In genomic region chr9:89530721-89531120, GRCh38 we compare ENCODE assay signal across 20 cellular contexts. TPM values are rescaled to one million over a fixed set of nuclear protein-coding genes. Genes with fewer than 3 reads are reported as not detected.
A peak's percentile ranks its signal among the peaks of the same experiment; 100 is the strongest.
DNase-seq lines count a peak whose midpoint lies in the region; ATAC-seq lines count a peak whose summit lies in the region.
"Had no signal": no experiment of that assay in that cellular context is flagged by ENCODE, and none has a peak within 500 bp of the region (broad histone marks: within the 10 kb centered on the region; RNA-seq: fewer than 3 reads in every experiment).

No MANE protein-coding gene starts in this region.

- CTCF ChIA-PET in activated CD4-positive, alpha-beta T cell treated with anti-CD3 and anti-CD28 coated beads, Interleukin-2, amount 10 ng/mL, durations not matched to agents 7 days and 5 days (lab: Charles Lee): interaction anchor here (0.7 to 1.8 kb wide), 7 partner anchors 8 to 212 kb away, joined by 3 to 11 read pairs (median 3); partner anchors contain the start of gene SECISBP2

- no peak overlapping the region for H3K4me3 Mint-ChIP-seq in activated CD4-positive, alpha-beta T cell treated with anti-CD3 and anti-CD28 coated beads, Interleukin-2, amount 10 ng/mL, durations not matched to agents 7 days and 5 days
- no peak overlapping the region for H3K4me3 Mint-ChIP-seq in activated naive CD8-positive, alpha-beta T cell treated with anti-CD3 and anti-CD28 coated beads, Interleukin-2, amount 10 ng/mL, durations not matched to agents 7 days and 5 days
- H3K4me3 Mint-ChIP-seq in natural killer cell treated with Interleukin-12 subunit alpha and Interleukin-12 subunit beta and Interleukin-15 and Interleukin-18, amount 100 ng/mL, for 72 hours: no peak overlapping the region
- H3K4me3 Mint-ChIP-seq: activated naive CD4-positive, alpha-beta T cell treated with anti-CD3 and anti-CD28 coated beads for 36 hours; brain; type B pancreatic cell had no signal

- peaks cover 15% of the 10 kb centered on the region for H3K9me3 Mint-ChIP-seq in activated CD4-positive, alpha-beta T cell treated with anti-CD3 and anti-CD28 coated beads, Interleukin-2, amount 10 ng/mL, durations not matched to agents 7 days and 5 days
- peaks cover 9% of the 10 kb centered on the region for H3K9me3 Mint-ChIP-seq in activated naive CD8-positive, alpha-beta T cell treated with anti-CD3 and anti-CD28 coated beads, Interleukin-2, amount 10 ng/mL, durations not matched to agents 7 days and 5 days
- peaks cover 7% of the 10 kb centered on the region for H3K9me3 Mint-ChIP-seq in natural killer cell treated with Interleukin-12 subunit alpha and Interleukin-12 subunit beta and Interleukin-15 and Interleukin-18, amount 100 ng/mL, for 72 hours
- H3K9me3 Mint-ChIP-seq: activated naive CD4-positive, alpha-beta T cell treated with anti-CD3 and anti-CD28 coated beads for 36 hours had no signal

- DNase-seq in activated CD4-positive, alpha-beta T cell treated with anti-CD3 and anti-CD28 coated beads, Interleukin-2, amount 10 ng/mL, durations not matched to agents 7 days and 5 days: no peak
- DNase-seq in activated CD4-positive, alpha-beta T cell treated with anti-CD3 and anti-CD28 coated beads for 4 hours: no peak
- DNase-seq in KBM-7: peak; percentile 24
- no peak for DNase-seq in activated naive CD8-positive, alpha-beta T cell treated with anti-CD3 and anti-CD28 coated beads, Interleukin-2, amount 10 ng/mL, durations not matched to agents 7 days and 5 days
- DNase-seq in natural killer cell treated with Interleukin-12 subunit alpha and Interleukin-12 subunit beta and Interleukin-15 and Interleukin-18, amount 100 ng/mL, for 72 hours (ENCODE audit: low spot score): no peak
- DNase-seq in RKO (ENCODE audit: low spot score): no peak
- no peak for DNase-seq in NCI-H524 (lab: John Stamatoyannopoulos, UW)
- DNase-seq: activated naive CD4-positive, alpha-beta T cell treated with anti-CD3 and anti-CD28 coated beads for 36 hours; cortex of kidney; DMS79 treated with DMSO at 0.1 percent for 48 hours; foreskin keratinocyte; Kasumi-1; midbrain; NCI-H1436; nucleus accumbens; RPMI8226; stimulated activated naive CD4-positive, alpha-beta T cell treated with Interleukin-2 at 50 U/mL for 16 hours had no signal

- ATAC-seq in activated naive CD8-positive, alpha-beta T cell treated with anti-CD3 and anti-CD28 coated beads, Interleukin-2, amount 10 ng/mL, durations not matched to agents 7 days and 5 days (ENCODE audit: low read depth): no peak
- no peak for ATAC-seq in natural killer cell treated with Interleukin-12 subunit alpha and Interleukin-12 subunit beta and Interleukin-15 and Interleukin-18, amount 100 ng/mL, for 72 hours
- no peak for ATAC-seq in GM19324 (IDR thresholded peaks at IDR 0.05; ENCODE audit: low FRiP score, unreplicated experiment)
- ATAC-seq: foreskin keratinocyte had no signal

- in situ Hi-C loops in KBM-7 (cut with MboI; ENCODE audit: low pct_unique_long_range_greater_than_20kb, low sequenced_read_pairs): no loop called here

- no peaks in the 10 kb centered on the region for H3K27me3 Mint-ChIP-seq in activated CD4-positive, alpha-beta T cell treated with anti-CD3 and anti-CD28 coated beads, Interleukin-2, amount 10 ng/mL, durations not matched to agents 7 days and 5 days
- no peaks in the 10 kb centered on the region for H3K27me3 Mint-ChIP-seq in activated naive CD8-positive, alpha-beta T cell treated with anti-CD3 and anti-CD28 coated beads, Interleukin-2, amount 10 ng/mL, durations not matched to agents 7 days and 5 days
- H3K27me3 Mint-ChIP-seq in natural killer cell treated with Interleukin-12 subunit alpha and Interleukin-12 subunit beta and Interleukin-15 and Interleukin-18, amount 100 ng/mL, for 72 hours: no peaks in the 10 kb centered on the region
- H3K27me3 Mint-ChIP-seq: type B pancreatic cell had no signal

- POLR2A ChIA-PET in activated CD4-positive, alpha-beta T cell treated with anti-CD3 and anti-CD28 coated beads, Interleukin-2, amount 10 ng/mL, durations not matched to agents 7 days and 5 days (lab: Charles Lee): no interaction called here
- POLR2A ChIA-PET in activated naive CD8-positive, alpha-beta T cell treated with anti-CD3 and anti-CD28 coated beads, Interleukin-2, amount 10 ng/mL, durations not matched to agents 7 days and 5 days (lab: Charles Lee): interaction anchor here (1.4 to 3.1 kb wide), 2 partner anchors 8 to 47 kb away, joined by 5 to 24 read pairs; no protein-coding TSS in a partner anchor

- peaks cover 97% of the 10 kb centered on the region for H3K4me1 Mint-ChIP-seq in activated CD4-positive, alpha-beta T cell treated with anti-CD3 and anti-CD28 coated beads, Interleukin-2, amount 10 ng/mL, durations not matched to agents 7 days and 5 days
- H3K4me1 Mint-ChIP-seq in activated naive CD8-positive, alpha-beta T cell treated with anti-CD3 and anti-CD28 coated beads, Interleukin-2, amount 10 ng/mL, durations not matched to agents 7 days and 5 days: peaks cover 87% of the 10 kb centered on the region
- peaks cover 80 to 89% of the 10 kb centered on the region in 2 donors for H3K4me1 Mint-ChIP-seq in natural killer cell treated with Interleukin-12 subunit alpha and Interleukin-12 subunit beta and Interleukin-15 and Interleukin-18, amount 100 ng/mL, for 72 hours (ENCODE audit: low read depth in 2 of 2)

- peak overlapping the region; percentile 72 for H3K27ac Mint-ChIP-seq in activated CD4-positive, alpha-beta T cell treated with anti-CD3 and anti-CD28 coated beads, Interleukin-2, amount 10 ng/mL, durations not matched to agents 7 days and 5 days
- H3K27ac Mint-ChIP-seq in activated naive CD8-positive, alpha-beta T cell treated with anti-CD3 and anti-CD28 coated beads, Interleukin-2, amount 10 ng/mL, durations not matched to agents 7 days and 5 days: peak overlapping the region; percentile 65
- peak overlapping the region; percentile 39 to 91 for H3K27ac Mint-ChIP-seq in natural killer cell treated with Interleukin-12 subunit alpha and Interleukin-12 subunit beta and Interleukin-15 and Interleukin-18, amount 100 ng/mL, for 72 hours
- H3K27ac Mint-ChIP-seq: activated naive CD4-positive, alpha-beta T cell treated with anti-CD3 and anti-CD28 coated beads for 36 hours; brain; type B pancreatic cell had no signal

- peaks cover 22% of the 10 kb centered on the region for H3K36me3 Mint-ChIP-seq in activated CD4-positive, alpha-beta T cell treated with anti-CD3 and anti-CD28 coated beads, Interleukin-2, amount 10 ng/mL, durations not matched to agents 7 days and 5 days (ENCODE audit: low read depth)
- H3K36me3 Mint-ChIP-seq in activated naive CD8-positive, alpha-beta T cell treated with anti-CD3 and anti-CD28 coated beads, Interleukin-2, amount 10 ng/mL, durations not matched to agents 7 days and 5 days: peaks cover 14% of the 10 kb centered on the region
- H3K36me3 Mint-ChIP-seq in natural killer cell treated with Interleukin-12 subunit alpha and Interleukin-12 subunit beta and Interleukin-15 and Interleukin-18, amount 100 ng/mL, for 72 hours: peaks cover 9% of the 10 kb centered on the region
- H3K36me3 Mint-ChIP-seq: brain, type B pancreatic cell had no signal

RNA-seq across cellular contexts. Expression of gene SEMA4D, which starts 32.8 kb away (rescaled TPM):
- total RNA-seq in activated CD4-positive, alpha-beta T cell treated with anti-CD3 and anti-CD28 coated beads, Interleukin-2, amount 10 ng/mL, durations not matched to agents 7 days and 5 days: 100 to 1,000 TPM; 334 to 336 TPM
- total RNA-seq in activated naive CD8-positive, alpha-beta T cell treated with anti-CD3 and anti-CD28 coated beads, Interleukin-2, amount 10 ng/mL, durations not matched to agents 7 days and 5 days: 100 to 1,000 TPM; 370 to 391 TPM
- 100 to 1,000 TPM; 169 to 237 TPM for total RNA-seq in natural killer cell treated with Interleukin-12 subunit alpha and Interleukin-12 subunit beta and Interleukin-15 and Interleukin-18, amount 100 ng/mL, for 72 hours
